ENCODE assay signal across 8 cellular contexts in the genomic region with DNA sequence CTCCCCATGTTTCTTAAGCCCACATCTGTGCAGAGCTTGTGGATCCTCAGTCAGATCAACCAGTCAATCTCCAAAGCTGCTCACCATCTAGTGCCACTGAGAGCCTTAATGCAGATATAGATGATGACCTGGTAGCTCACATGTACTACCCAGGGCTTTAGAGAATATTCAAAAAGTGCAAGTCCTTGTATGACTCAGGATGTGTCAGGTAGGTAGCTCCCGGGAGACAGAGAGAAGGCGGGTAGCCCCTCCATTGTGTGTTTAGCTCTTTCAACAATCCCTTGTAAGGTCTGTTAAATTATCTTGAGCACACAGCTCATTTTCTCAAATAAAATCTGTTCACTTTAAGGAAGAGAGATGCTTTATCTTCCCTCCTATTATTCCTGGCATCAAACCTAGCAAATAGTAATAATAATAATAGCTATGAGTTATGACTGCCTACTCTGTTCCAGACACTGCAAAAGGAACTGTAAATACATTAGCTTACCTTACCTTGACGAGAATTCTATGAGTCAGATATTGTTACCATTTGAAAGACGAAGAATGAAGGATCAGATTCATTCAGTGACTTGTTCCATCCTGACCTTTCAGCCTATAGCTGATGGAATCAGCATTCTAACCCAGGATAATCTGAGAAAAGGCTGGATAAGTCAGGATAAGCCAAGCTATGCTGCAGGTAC. TPM values are rescaled to one million over a fixed set of nuclear protein-coding genes. Genes with fewer than 3 reads are reported as not detected.
DNase-seq lines count a peak whose midpoint lies in the region; ATAC-seq and TF ChIP-seq lines count a peak whose summit lies in the region.

No MANE protein-coding gene starts in this region.

- H3K36me3 Mint-ChIP-seq in activated T-cell treated with anti-CD3 and anti-CD28 coated beads, Interleukin-2, amount 50 U/mL, for 4 hours (ENCODE audit: insufficient read depth): peaks cover 1% of the 10 kb centered on the region

- H3K36me3 ChIP-seq in spleen: no peaks in the 10 kb centered on the region

- H3K9me3 Mint-ChIP-seq in activated T-cell treated with anti-CD3 and anti-CD28 coated beads, Interleukin-2, amount 50 U/mL, for 4 hours: no peaks in the 10 kb centered on the region

- peaks cover 40% of the 10 kb centered on the region for H3K4me1 Mint-ChIP-seq in activated T-cell treated with anti-CD3 and anti-CD28 coated beads, Interleukin-2, amount 50 U/mL, for 4 hours (ENCODE audit: low read depth)

- peak; percentile 77 for ATAC-seq in activated T-cell treated with anti-CD3 and anti-CD28 coated beads, Interleukin-2, amount 50 U/mL, for 4 hours
- ATAC-seq in HG02571 (IDR thresholded peaks at IDR 0.05; ENCODE audit: unreplicated experiment) (peak; percentile 55), right cardiac atrium (no peak)

- TF ChIP-seq POLR2A in spleen (IDR thresholded peaks at IDR 0.05): no peak

- WGBS in spleen, 5 donors: 62 to 73% (median 64%) methylated on average over 4 of the region's 4 CpGs
- WGBS in right cardiac atrium: 72% methylated on average over 4 of the region's 4 CpGs

- H3K4me3 ChIP-seq in spleen (peak overlapping the region in 1 of 8 donors; percentile 49), right cardiac atrium (ENCODE audit: low read length) (no peak overlapping the region)

- no peaks in the 10 kb centered on the region for H3K27me3 Mint-ChIP-seq in activated T-cell treated with anti-CD3 and anti-CD28 coated beads, Interleukin-2, amount 50 U/mL, for 4 hours (ENCODE audit: low read depth)

- peaks cover 0 to 37% (median 30%) of the 10 kb centered on the region in 6 donors for H3K4me1 ChIP-seq in spleen
- no peaks in the 10 kb centered on the region for H3K4me1 ChIP-seq in right cardiac atrium (ENCODE audit: control insufficient read depth, insufficient read depth, low read length)

- H3K27me3 ChIP-seq in spleen (replicated peaks in 1 of 7) (no peaks in the 10 kb centered on the region), right cardiac atrium (ENCODE audit: control insufficient read depth, insufficient read depth) (no peaks in the 10 kb centered on the region)

- no peak for TF ChIP-seq CTCF in spleen (IDR thresholded peaks at IDR 0.05 in 8 of 11, conservative IDR thresholded peaks at IDR 0.05 in 3 of 11)

- peak overlapping the region; percentile 25 for H3K4me3 Mint-ChIP-seq in activated T-cell treated with anti-CD3 and anti-CD28 coated beads, Interleukin-2, amount 50 U/mL, for 4 hours

- H3K27ac ChIP-seq in spleen: peak overlapping the region in 7 of 8 donors; percentile 55 to 87 (median 78)
- no peak overlapping the region for H3K27ac ChIP-seq in right cardiac atrium (ENCODE audit: low read length)

- DNase-seq in activated T-cell treated with anti-CD3 and anti-CD28 coated beads, Interleukin-2, amount 50 U/mL, for 4 hours: no peak
- no peak for DNase-seq in activated T-cell treated with anti-CD3 and anti-CD28 coated beads, Interleukin-2, amount 50 U/mL, for 48 hours
- DNase-seq in LHCN-M2 (ENCODE audit: low read depth) (peak; percentile 5), spleen (no peak), NCI-H1048 (lab: John Stamatoyannopoulos, UW) (no peak), Ammon's horn (ENCODE audit: low spot score) (no peak), right cardiac atrium (no peak)

- no peaks in the 10 kb centered on the region for H3K9me3 ChIP-seq in spleen
- H3K9me3 ChIP-seq in right cardiac atrium (ENCODE audit: control insufficient read depth, low read length): no peaks in the 10 kb centered on the region

- intact Hi-C loops in spleen (cut with DNase I; ENCODE audit: low total_unique reads): no loop called here
- intact Hi-C loops in right cardiac atrium (cut with DNase I): no loop called here

RNA-seq across cellular contexts. Expression of a gene that starts 57.6 kb away (rescaled TPM):
- 1,000 to 10,000 TPM in 1 of 3 donors, 100 to 1,000 TPM in 2; 867 to 1,094 (median 990) TPM for total RNA-seq in activated T-cell treated with anti-CD3 and anti-CD28 coated beads, Interleukin-2, amount 50 U/mL, for 4 hours
- total RNA-seq in LHCN-M2 (2014; rRNA removed) (109 and 133 TPM in 2 replicates), spleen (100 to 1,000 TPM in 3 of 7 donors, 10 to 100 TPM in 4; 56.1 to 110 (median 65.1) TPM), right cardiac atrium (100 to 1,000 TPM; 200 to 255 (median 218) TPM)
- polyA plus RNA-seq in LHCN-M2 (2012): 22.7 TPM
- polyA plus RNA-seq in spleen (10 to 100 TPM in 2 of 3 donors, 1 to 10 TPM in 1; 9.4 to 15.2 (median 13.8) TPM), right cardiac atrium (44.3 TPM)

Comparison
In these comparisons a context has a peak if more than half of its experiments do, and no peak if none do; other contexts are left out.
1. ATAC-seq: peak in activated T-cell treated with anti-CD3 and anti-CD28 coated beads, Interleukin-2, amount 50 U/mL, for 4 hours (2 of 2) and HG02571 (single experiment); none in right cardiac atrium (0 of 2).